Comparison of ENCODE assay signal across 8 cellular contexts in the genomic region with DNA sequence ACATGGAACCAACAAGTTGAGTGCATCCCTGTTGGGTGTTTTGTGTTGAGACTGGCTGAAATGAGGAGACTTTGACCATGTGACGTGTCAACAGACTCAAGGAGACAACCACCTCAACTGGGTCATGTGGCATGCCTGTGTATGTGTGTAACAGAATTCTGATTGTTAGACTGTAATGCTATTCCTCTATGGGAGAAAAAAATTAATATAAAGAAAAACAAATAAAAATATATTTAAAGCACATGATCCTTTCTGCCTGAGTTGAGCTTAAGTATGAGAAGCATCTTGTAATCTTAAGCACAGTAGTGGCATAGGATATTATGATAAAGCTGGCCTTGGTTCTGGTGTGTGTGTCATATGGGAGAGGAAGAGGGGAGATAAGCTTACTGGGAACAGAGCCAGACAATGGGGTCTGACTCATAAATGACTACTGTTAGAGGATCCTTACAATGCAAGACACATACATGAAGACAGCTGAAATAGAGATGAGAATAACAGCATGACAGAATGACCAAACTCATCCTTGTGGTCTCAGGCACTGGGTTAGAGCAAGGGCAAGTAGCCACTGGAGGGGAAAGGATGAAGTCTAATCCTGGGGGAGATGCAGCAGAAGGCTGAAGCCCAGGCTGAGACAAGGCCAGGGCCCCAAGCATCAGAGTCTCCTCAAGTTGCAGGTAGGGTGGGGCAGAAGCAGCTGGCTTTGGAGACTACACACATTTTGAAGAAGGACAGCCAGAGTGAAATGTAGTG. TPM values are rescaled to one million over a fixed set of nuclear protein-coding genes. Genes with fewer than 3 reads are reported as not detected.
DNase-seq lines count a peak whose midpoint lies in the region; ATAC-seq and TF ChIP-seq lines count a peak whose summit lies in the region.

No MANE protein-coding gene starts in this region.

- intact Hi-C loops in CD8-positive, alpha-beta T cell (cut with DNase I, micrococcal nuclease) = no loop called here
- intact Hi-C loops in vagina (cut with DNase I) = no loop called here

- TF ChIP-seq EP300 in gastroesophageal sphincter (IDR thresholded peaks at IDR 0.05) = no peak

- DNase-seq in CD8-positive, alpha-beta T cell = no peak
- DNase-seq in HT-29 (ENCODE audit: low spot score) = peak; percentile 64
- no peak for DNase-seq in activated naive CD8-positive, alpha-beta T cell treated with anti-CD3 and anti-CD28 coated beads, Interleukin-2, amount 50 U/mL, for 24 hours
- DNase-seq in left kidney (ENCODE audit: low read depth, low spot score) = peak; percentile 56
- DNase-seq in GM19238 (ENCODE audit: insufficient read length, low spot score) = no peak
- DNase-seq in vagina (ENCODE audit: extremely low spot score in 2 of 2) = no peak
- no peak for DNase-seq in endodermal cell

- H3K27ac ChIP-seq in CD8-positive, alpha-beta T cell (ENCODE audit: low read depth, low read length) = no peak overlapping the region
- H3K27ac ChIP-seq in gastroesophageal sphincter = peak overlapping the region in 2 of 4 donors; percentile 14 to 42
- no peak overlapping the region for H3K27ac ChIP-seq in vagina
- no peak overlapping the region for H3K27ac ChIP-seq in endodermal cell (ENCODE audit: low read depth, low read length)

- H3K36me3 ChIP-seq in CD8-positive, alpha-beta T cell (ENCODE audit: insufficient read depth, low read length) = no peaks in the 10 kb centered on the region
- H3K36me3 ChIP-seq in gastroesophageal sphincter (peaks cover 0 to 61% of the 10 kb centered on the region in 2 donors), vagina (peaks cover 4 to 23% of the 10 kb centered on the region in 2 donors), endodermal cell (ENCODE audit: control insufficient read depth, insufficient read depth, low read length) (peaks cover 35% of the 10 kb centered on the region)

- H3K27me3 ChIP-seq in CD8-positive, alpha-beta T cell (ENCODE audit: insufficient read depth, low read length) = no peaks in the 10 kb centered on the region
- H3K27me3 ChIP-seq in gastroesophageal sphincter = no peaks in the 10 kb centered on the region
- no peaks in the 10 kb centered on the region for H3K27me3 ChIP-seq in vagina
- H3K27me3 ChIP-seq in endodermal cell (ENCODE audit: control insufficient read depth, insufficient read depth, low read length, poor library complexity, severe bottlenecking) = peaks cover 16% of the 10 kb centered on the region

- ATAC-seq in CD8-positive, alpha-beta T cell = no peak
- ATAC-seq in activated naive CD8-positive, alpha-beta T cell treated with anti-CD3 and anti-CD28 coated beads, Interleukin-2, amount 50 U/mL, for 24 hours = peak; percentile 5
- ATAC-seq in gastroesophageal sphincter = no peak

- no peak overlapping the region for H3K4me3 ChIP-seq in CD8-positive, alpha-beta T cell (ENCODE audit: low read depth, low read length)
- H3K4me3 ChIP-seq in gastroesophageal sphincter = no peak overlapping the region
- no peak overlapping the region for H3K4me3 ChIP-seq in vagina
- H3K4me3 ChIP-seq in endodermal cell (ENCODE audit: low read length) = no peak overlapping the region

- no peaks in the 10 kb centered on the region for H3K9me3 Mint-ChIP-seq in CD8-positive, alpha-beta T cell
- H3K9me3 Mint-ChIP-seq in activated naive CD8-positive, alpha-beta T cell treated with anti-CD3 and anti-CD28 coated beads, Interleukin-2, amount 50 U/mL, for 24 hours = no peaks in the 10 kb centered on the region
- no peaks in the 10 kb centered on the region for H3K9me3 Mint-ChIP-seq in endodermal cell

- CTCF ChIA-PET in CD8-positive, alpha-beta T cell (lab: Charles Lee) = interaction anchor here (1.3 to 1.7 kb wide), 2 partner anchors 10 to 400 kb away, joined by 4 to 5 read pairs; partner anchors contain the start of gene TP53INP2

- H3K9me3 ChIP-seq in CD8-positive, alpha-beta T cell (ENCODE audit: low read length) = no peaks in the 10 kb centered on the region
- H3K9me3 ChIP-seq in gastroesophageal sphincter (no peaks in the 10 kb centered on the region), vagina (no peaks in the 10 kb centered on the region), endodermal cell (ENCODE audit: control insufficient read depth, low read length) (no peaks in the 10 kb centered on the region)

- WGBS in gastroesophageal sphincter (ENCODE audit: low coverage in 1 of 2), 2 donors = no CpG with 5 or more reads among the region's 1 CpG
- 92 to 100% methylated on average over 1 of the region's 1 CpG for WGBS in endodermal cell (ENCODE audit: insufficient coverage in 1 of 2, insufficient read length in 1 of 2), 2 experiments

- H3K36me3 Mint-ChIP-seq in CD8-positive, alpha-beta T cell = peaks cover 29% of the 10 kb centered on the region
- peaks cover 13% of the 10 kb centered on the region for H3K36me3 Mint-ChIP-seq in activated naive CD8-positive, alpha-beta T cell treated with anti-CD3 and anti-CD28 coated beads, Interleukin-2, amount 50 U/mL, for 24 hours (ENCODE audit: low read depth)
- peaks cover 43% of the 10 kb centered on the region for H3K36me3 Mint-ChIP-seq in endodermal cell (ENCODE audit: low read depth)

- H3K9ac ChIP-seq in endodermal cell (ENCODE audit: extremely low read depth, low read length, poor library complexity, severe bottlenecking) = no peak overlapping the region

- peaks cover 14% of the 10 kb centered on the region for H3K4me1 Mint-ChIP-seq in CD8-positive, alpha-beta T cell (ENCODE audit: low read depth)
- peaks cover 25% of the 10 kb centered on the region for H3K4me1 Mint-ChIP-seq in activated naive CD8-positive, alpha-beta T cell treated with anti-CD3 and anti-CD28 coated beads, Interleukin-2, amount 50 U/mL, for 24 hours
- peaks cover 6% of the 10 kb centered on the region for H3K4me1 Mint-ChIP-seq in endodermal cell

- peak overlapping the region; percentile 24 for H3K27ac Mint-ChIP-seq in CD8-positive, alpha-beta T cell
- no peak overlapping the region for H3K27ac Mint-ChIP-seq in activated naive CD8-positive, alpha-beta T cell treated with anti-CD3 and anti-CD28 coated beads, Interleukin-2, amount 50 U/mL, for 24 hours
- no peak overlapping the region for H3K27ac Mint-ChIP-seq in endodermal cell

- H3K4me1 ChIP-seq in CD8-positive, alpha-beta T cell (ENCODE audit: insufficient read depth, low read length) = peaks cover 7% of the 10 kb centered on the region
- peaks cover 0 to 33% (median 6%) of the 10 kb centered on the region in 3 donors for H3K4me1 ChIP-seq in gastroesophageal sphincter
- H3K4me1 ChIP-seq in vagina = peaks cover 9% of the 10 kb centered on the region
- no peaks in the 10 kb centered on the region for H3K4me1 ChIP-seq in endodermal cell (ENCODE audit: control insufficient read depth, insufficient read depth, low read length)

- TF ChIP-seq POLR2A in gastroesophageal sphincter (IDR thresholded peaks at IDR 0.05) (no peak), vagina (IDR thresholded peaks at IDR 0.05) (no peak)

- no peak for TF ChIP-seq CTCF in CD8-positive, alpha-beta T cell (IDR thresholded peaks at IDR 0.05)
- TF ChIP-seq CTCF in gastroesophageal sphincter (IDR thresholded peaks at IDR 0.05) = no peak
- TF ChIP-seq CTCF in vagina (IDR thresholded peaks at IDR 0.05) = no peak
- TF ChIP-seq CTCF in endodermal cell (conservative IDR thresholded peaks at IDR 0.05) = no peak

- H3K27me3 Mint-ChIP-seq in CD8-positive, alpha-beta T cell (ENCODE audit: low read depth) = no peaks in the 10 kb centered on the region
- H3K27me3 Mint-ChIP-seq in activated naive CD8-positive, alpha-beta T cell treated with anti-CD3 and anti-CD28 coated beads, Interleukin-2, amount 50 U/mL, for 24 hours = no peaks in the 10 kb centered on the region
- peaks cover 28% of the 10 kb centered on the region for H3K27me3 Mint-ChIP-seq in endodermal cell (ENCODE audit: insufficient read depth)

- no peak overlapping the region for H3K4me3 Mint-ChIP-seq in CD8-positive, alpha-beta T cell
- no peak overlapping the region for H3K4me3 Mint-ChIP-seq in activated naive CD8-positive, alpha-beta T cell treated with anti-CD3 and anti-CD28 coated beads, Interleukin-2, amount 50 U/mL, for 24 hours
- H3K4me3 Mint-ChIP-seq in endodermal cell = no peak overlapping the region

- POLR2A ChIA-PET in CD8-positive, alpha-beta T cell (lab: Charles Lee) = no interaction called here

RNA-seq across cellular contexts. Expression of gene TP53INP2, which starts 9.2 kb away (rescaled TPM):
- total RNA-seq in CD8-positive, alpha-beta T cell = 100 to 1,000 TPM; 101 to 103 TPM
- 3.9 and 4.3 TPM in 2 replicates for total RNA-seq in HT-29 (2014; rRNA removed; shearing (Covaris generic))
- total RNA-seq in gastroesophageal sphincter (10 to 100 TPM; 22.8 to 67.8 (median 53.0) TPM), vagina (14.5 TPM), endodermal cell (10 to 100 TPM in 1 of 2 donors, 1 to 10 TPM in 1; 7.0 to 20.2 TPM)
- polyA plus RNA-seq in endodermal cell (2013, experiment 1 of 2) = 13.9 TPM
- polyA plus RNA-seq in endodermal cell (2013, experiment 2 of 2) = 12.8 TPM

RNA-seq across cellular contexts. Expression of gene PIGU, which starts 36.5 kb away (rescaled TPM):
- total RNA-seq in CD8-positive, alpha-beta T cell = 1 to 10 TPM; 3.3 to 5.2 TPM
- 28.9 and 36.2 TPM in 2 replicates for total RNA-seq in HT-29 (2014; rRNA removed; shearing (Covaris generic))
- 10 to 100 TPM in 3 of 4 donors, 1 to 10 TPM in 1; 5.4 to 11.8 (median 10.8) TPM for total RNA-seq in gastroesophageal sphincter
- 12.3 TPM for total RNA-seq in vagina
- total RNA-seq in endodermal cell = 10 to 100 TPM; 35.8 to 41.2 TPM
- 63.0 TPM for polyA plus RNA-seq in endodermal cell (2013, experiment 1 of 2)
- 54.4 TPM for polyA plus RNA-seq in endodermal cell (2013, experiment 2 of 2)

Comparison
In these comparisons a context has a peak if more than half of its experiments do, and no peak if none do; other contexts are left out.
1. DNase-seq: peak in HT-29 (single experiment) and left kidney (single experiment); none in CD8-positive, alpha-beta T cell (0 of 7), activated naive CD8-positive, alpha-beta T cell treated with anti-CD3 and anti-CD28 coated beads, Interleukin-2, amount 50 U/mL, for 24 hours (single experiment), GM19238 (single experiment), vagina (0 of 2) and endodermal cell (single experiment).